ENCODE assay signal across 1 cellular context in genomic region chr2:239324456-239324855, GRCh38.
TF ChIP-seq lines count a peak whose summit lies in the region.

No MANE protein-coding gene starts in this region.

TF ChIP-seq in H1, 55 proteins besides CTCF, POLR2A, EP300 and RAD21:
- TF ChIP-seq SIX5 (IDR thresholded peaks at IDR 0.05; ENCODE audit: low read depth, low read length) (no peak), CREB1 (IDR thresholded peaks at IDR 0.05) (no peak), MAFK (IDR thresholded peaks at IDR 0.05; ENCODE audit: low read depth, low read length) (no peak), SIRT6 (IDR thresholded peaks at IDR 0.05; ENCODE audit: low read length) (no peak), SP2 (IDR thresholded peaks at IDR 0.05; ENCODE audit: low read length) (no peak), BCL11A (IDR thresholded peaks at IDR 0.05; ENCODE audit: low read depth in 2 of 2, low read length in 2 of 2) (no peak)
- TF ChIP-seq, protein P1, sequence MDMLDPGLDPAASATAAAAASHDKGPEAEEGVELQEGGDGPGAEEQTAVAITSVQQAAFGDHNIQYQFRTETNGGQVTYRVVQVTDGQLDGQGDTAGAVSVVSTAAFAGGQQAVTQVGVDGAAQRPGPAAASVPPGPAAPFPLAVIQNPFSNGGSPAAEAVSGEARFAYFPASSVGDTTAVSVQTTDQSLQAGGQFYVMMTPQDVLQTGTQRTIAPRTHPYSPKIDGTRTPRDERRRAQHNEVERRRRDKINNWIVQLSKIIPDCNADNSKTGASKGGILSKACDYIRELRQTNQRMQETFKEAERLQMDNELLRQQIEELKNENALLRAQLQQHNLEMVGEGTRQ (IDR thresholded peaks at IDR 0.05; ENCODE audit: low read length): no peak
